Comparison of ENCODE assay signal across 17 cellular contexts in the genomic region with DNA sequence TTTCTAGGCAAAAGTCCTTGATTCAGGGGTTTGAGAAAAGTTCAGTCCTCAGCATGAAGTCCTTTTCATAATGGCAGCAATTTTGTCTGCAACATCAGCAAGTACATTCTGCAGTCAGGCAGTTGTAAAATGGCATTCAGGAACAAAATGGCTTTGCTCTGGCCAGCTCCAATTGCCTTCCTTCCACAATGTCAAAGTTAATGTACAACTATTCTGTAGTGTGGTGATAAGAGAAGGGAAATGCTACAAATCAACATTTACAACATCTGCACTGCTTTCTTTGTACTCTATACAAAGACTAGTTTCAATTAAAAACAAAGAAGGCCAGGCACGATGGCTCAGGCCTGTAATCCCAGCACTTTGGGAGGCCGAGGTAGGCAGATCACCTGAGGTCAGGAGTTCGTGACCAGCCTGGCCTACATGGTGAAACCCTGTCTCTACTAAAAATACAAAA. TPM values are rescaled to one million over a fixed set of nuclear protein-coding genes. Genes with fewer than 3 reads are reported as not detected.
"Had no signal": no experiment of that assay in that cellular context is flagged by ENCODE, and none has a peak within 500 bp of the region (broad histone marks: within the 10 kb centered on the region; RNA-seq: fewer than 3 reads in every experiment).

No MANE protein-coding gene starts in this region.

- H3K27ac ChIP-seq: psoas muscle, sigmoid colon, stomach had no signal

- H3K4me3 ChIP-seq: gastrocnemius medialis, heart right ventricle, psoas muscle, sigmoid colon, stomach, uterus had no signal

- H3K9me3 ChIP-seq: gastrocnemius medialis, heart right ventricle, psoas muscle, sigmoid colon, stomach, uterus had no signal

- H3K27me3 ChIP-seq: gastrocnemius medialis, heart right ventricle, sigmoid colon, stomach, uterus had no signal

- H3K36me3 ChIP-seq: gastrocnemius medialis, uterus had no signal

- DNase-seq: activated CD4-positive, alpha-beta memory T cell treated with anti-CD3 and anti-CD28 coated beads, Interleukin-2, amount 10 ng/mL, durations not matched to agents 7 days and 5 days; activated CD4-positive, alpha-beta T cell treated with anti-CD3 and anti-CD28 coated beads for 36 hours; activated effector memory CD4-positive, alpha-beta T cell treated with anti-CD3 and anti-CD28 coated beads, Interleukin-2, amount 50 U/mL, for 16 hours; activated T-cell treated with anti-CD3 and anti-CD28 coated beads, Interleukin-2, amount 50 U/mL, for 48 hours; cortex of kidney; gastrocnemius medialis; heart right ventricle; mammary epithelial cell; occipital lobe; psoas muscle; sigmoid colon; stimulated activated CD4-positive, alpha-beta T cell treated with anti-CD3 and anti-CD28 coated beads, Interleukin-12 subunit alpha, Interleukin-12 subunit beta, amount 100 ng/mL, for 4 hours; stimulated activated CD4-positive, alpha-beta T cell treated with anti-CD3 and anti-CD28 coated beads, Interleukin-2, amount 100 ng/mL, for 24 hours; stomach; uterus had no signal

RNA-seq across cellular contexts. Expression of gene NEK5, which starts 32.3 kb away (rescaled TPM):
- total RNA-seq: activated CD4-positive, alpha-beta memory T cell treated with anti-CD3 and anti-CD28 coated beads, Interleukin-2, amount 10 ng/mL, durations not matched to agents 7 days and 5 days; naive thymus-derived CD4-positive, alpha-beta T cell; T-helper 1 cell treated with Interleukin-12 subunit alpha and Interleukin-12 subunit beta and Interleukin-4 antibody, amounts not matched to agents 30 ng/mL and 1 ng/mL, for 36 hours had no signal
